Comparison of ENCODE assay signal across 8 cellular contexts in the genomic region with DNA sequence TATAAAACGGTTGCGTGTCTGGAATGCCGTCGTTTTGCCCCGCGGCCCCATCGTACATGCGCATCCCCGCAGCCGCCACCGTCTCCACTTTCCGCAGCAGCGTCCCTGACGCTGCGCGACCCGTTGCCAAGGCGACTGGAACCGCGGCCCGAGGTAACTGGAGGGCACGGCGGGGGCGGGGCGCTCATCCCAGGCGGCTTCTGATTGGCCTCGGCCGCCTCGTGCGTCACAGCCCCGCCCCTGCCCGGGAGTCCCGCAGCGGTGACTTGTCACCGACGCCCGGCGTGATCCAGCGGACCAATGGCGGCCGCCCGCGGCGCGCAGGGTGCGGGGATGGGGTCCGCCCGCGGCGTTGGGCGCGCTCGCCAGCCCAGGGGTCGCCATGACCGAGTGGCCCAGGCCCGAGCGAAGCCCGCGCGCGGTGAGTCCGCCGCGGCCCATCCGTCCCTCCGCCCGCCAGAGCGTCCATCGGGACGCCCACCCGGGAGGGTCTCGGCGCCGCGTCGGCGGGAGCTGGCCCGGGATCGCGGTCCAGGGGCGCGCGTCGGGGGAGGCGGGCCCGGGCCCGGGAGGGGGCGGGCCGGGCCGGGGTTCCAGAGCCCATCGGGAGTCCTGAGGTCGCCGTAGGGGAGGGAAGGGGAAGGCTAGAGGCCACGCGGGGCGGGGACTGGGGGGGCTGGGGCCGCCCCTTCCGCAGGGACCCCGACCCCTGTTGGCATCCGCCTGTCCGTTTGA. TPM values are rescaled to one million over a fixed set of nuclear protein-coding genes. Genes with fewer than 3 reads are reported as not detected.
A peak's percentile ranks its signal among the peaks of the same experiment; 100 is the strongest.
DNase-seq lines count a peak whose midpoint lies in the region; ATAC-seq and TF ChIP-seq lines count a peak whose summit lies in the region.

A gene with protein sequence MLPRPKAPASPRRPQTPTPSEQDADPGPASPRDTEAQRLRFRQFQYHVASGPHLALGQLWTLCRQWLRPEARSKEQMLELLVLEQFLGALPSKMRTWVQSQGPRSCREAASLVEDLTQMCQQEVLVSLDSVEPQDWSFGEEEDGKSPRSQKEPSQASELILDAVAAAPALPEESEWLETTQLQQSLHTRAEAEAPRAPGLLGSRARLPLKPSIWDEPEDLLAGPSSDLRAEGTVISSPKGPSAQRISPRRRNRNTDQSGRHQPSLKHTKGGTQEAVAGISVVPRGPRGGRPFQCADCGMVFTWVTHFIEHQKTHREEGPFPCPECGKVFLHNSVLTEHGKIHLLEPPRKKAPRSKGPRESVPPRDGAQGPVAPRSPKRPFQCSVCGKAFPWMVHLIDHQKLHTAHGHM (plus strand): TSS at position 285 of the 735 bp plus-strand sequence. CDS start 3,812 bp downstream, outside the sequence.

- no peaks in the 10 kb centered on the region for H3K36me3 ChIP-seq in ectodermal cell (ENCODE audit: control insufficient read depth, insufficient read depth, low read length)

- peak within 1 kb of the TSS; percentile 40 for H3K4me3 ChIP-seq in ectodermal cell (ENCODE audit: insufficient read depth, low read depth, low read length)
- no peak within 1 kb of the TSS for H3K4me3 ChIP-seq in lower leg skin (ENCODE audit: low read depth, poor library complexity, severe bottlenecking)

- no peak within 1 kb of the TSS for H3K27ac ChIP-seq in ectodermal cell (ENCODE audit: insufficient read depth, low read depth, low read length, poor library complexity, severe bottlenecking)

- intact Hi-C loops in lower leg skin (cut with DNase I; ENCODE audit: low total_unique reads): no loop called here

- DNase-seq in COLO668 (lab: John Stamatoyannopoulos, UW; ENCODE audit: unreplicated experiment): peak; percentile 89
- DNase-seq in OCI-M2 (lab: John Stamatoyannopoulos, UW; ENCODE audit: unreplicated experiment): peak; percentile 88
- peak; percentile 46 to 87 for DNase-seq in lower leg skin (ENCODE audit: low spot score in 2 of 2)
- peak; percentile 11 for DNase-seq in stimulated activated CD8-positive, alpha-beta memory T cell treated with anti-CD3 and anti-CD28 coated beads, Interleukin-4, amount 100 ng/mL, for 24 hours (ENCODE audit: low read depth)
- no peak for DNase-seq in NCI-H1436 (lab: John Stamatoyannopoulos, UW)

- ATAC-seq in GM21825 (IDR thresholded peaks at IDR 0.05; ENCODE audit: unreplicated experiment) (no peak), HG03432 (IDR thresholded peaks at IDR 0.05; ENCODE audit: unreplicated experiment) (no peak)

- TF ChIP-seq CTCF in lower leg skin (IDR thresholded peaks at IDR 0.05): no peak

- no peaks in the 10 kb centered on the region for H3K9me3 ChIP-seq in ectodermal cell (ENCODE audit: control insufficient read depth, low read length)

- TF ChIP-seq POLR2A in lower leg skin (IDR thresholded peaks at IDR 0.05): no peak

- no peaks in the 10 kb centered on the region for H3K27me3 ChIP-seq in ectodermal cell (ENCODE audit: control insufficient read depth, insufficient read depth, low read length, poor library complexity, severe bottlenecking)

- 38 to 39% methylated on average over 101 of the region's 101 CpGs for WGBS in ectodermal cell, 2 experiments
- WGBS in lower leg skin, 2 donors: 6 to 12% methylated on average over 39 to 80 of the region's 101 CpGs

- no peaks in the 10 kb centered on the region for H3K4me1 ChIP-seq in ectodermal cell (ENCODE audit: control insufficient read depth, insufficient read depth, low read length)

RNA-seq across cellular contexts. Expression of the gene that starts here (rescaled TPM):
- 2.4 TPM for polyA plus RNA-seq in ectodermal cell (2013, experiment 1 of 4)
- 2.8 TPM for polyA plus RNA-seq in ectodermal cell (2013, experiment 2 of 4)
- polyA plus RNA-seq in ectodermal cell (2013, experiment 3 of 4): 1.9 TPM
- polyA plus RNA-seq in ectodermal cell (2013, experiment 4 of 4): 2.2 TPM
- under 1 TPM in 1 of 4 donors, not detected in 3; 0.23 TPM for total RNA-seq in lower leg skin

Comparison
In these comparisons a context has a peak if more than half of its experiments do, and no peak if none do; other contexts are left out.
1. Peak in DNase-seq in lower leg skin; RNA of the gene not detected or under 1 TPM.